Comparison of ENCODE assay signal across 1 cellular context in the genomic region with DNA sequence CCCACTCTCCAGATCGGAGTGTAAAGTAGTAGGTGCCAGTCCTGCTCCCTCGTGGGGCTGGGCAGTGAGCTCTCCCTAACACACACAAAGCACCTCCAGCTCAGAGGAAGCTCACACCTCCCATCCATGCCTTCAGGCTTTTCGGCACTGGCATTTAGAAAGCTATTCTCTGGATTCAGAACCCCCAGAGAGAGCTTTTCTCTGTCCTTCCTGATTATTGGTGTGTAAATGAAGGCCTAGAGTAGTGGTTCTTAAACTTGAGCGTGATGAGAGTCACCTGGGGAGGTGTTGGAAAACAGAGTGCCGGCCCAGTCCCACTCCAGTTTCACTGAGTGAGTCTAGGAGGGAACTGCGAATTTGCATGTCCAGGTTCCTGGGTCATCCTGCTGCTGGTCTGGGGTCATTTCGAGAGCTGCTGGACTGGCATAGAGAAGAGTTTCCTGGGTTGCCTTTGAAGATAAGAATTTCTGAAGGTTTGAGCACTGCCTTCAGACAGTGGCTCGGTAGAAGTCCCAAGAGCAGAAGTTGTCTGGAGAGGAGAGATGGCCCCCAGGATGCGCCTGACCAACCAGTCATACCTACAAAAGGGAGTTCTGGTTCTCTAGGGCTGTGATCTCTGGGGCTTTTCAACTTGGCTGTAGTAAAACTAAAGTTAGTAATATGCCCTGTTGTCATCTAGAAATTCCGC.
TF ChIP-seq lines count a peak whose summit lies in the region.

No MANE protein-coding gene starts in this region.

TF ChIP-seq in GM12878, 131 proteins besides CTCF, POLR2A, EP300 and RAD21:
- TF ChIP-seq CBX5 (IDR thresholded peaks at IDR 0.05; ENCODE audit: low read depth) (no peak), CHD4 (IDR thresholded peaks at IDR 0.05) (no peak), FOXM1 (IDR thresholded peaks at IDR 0.05; ENCODE audit: low read depth, low read length) (no peak), NFXL1 (IDR thresholded peaks at IDR 0.05; ENCODE audit: borderline replicate concordance) (no peak), SUZ12 (IDR thresholded peaks at IDR 0.05; ENCODE audit: unreplicated experiment) (no peak), NR2C2 (IDR thresholded peaks at IDR 0.05; ENCODE audit: borderline replicate concordance, control insufficient read depth, insufficient read length, low read depth) (no peak), WRNIP1 (IDR thresholded peaks at IDR 0.05; ENCODE audit: borderline replicate concordance, low read depth, low read length) (no peak), ZBED1 (IDR thresholded peaks at IDR 0.05; ENCODE audit: borderline replicate concordance) (no peak), RUNX3 (IDR thresholded peaks at IDR 0.05; ENCODE audit: low read length) (no peak), ZNF217 (IDR thresholded peaks at IDR 0.05) (no peak)
- TF ChIP-seq, protein P1, sequence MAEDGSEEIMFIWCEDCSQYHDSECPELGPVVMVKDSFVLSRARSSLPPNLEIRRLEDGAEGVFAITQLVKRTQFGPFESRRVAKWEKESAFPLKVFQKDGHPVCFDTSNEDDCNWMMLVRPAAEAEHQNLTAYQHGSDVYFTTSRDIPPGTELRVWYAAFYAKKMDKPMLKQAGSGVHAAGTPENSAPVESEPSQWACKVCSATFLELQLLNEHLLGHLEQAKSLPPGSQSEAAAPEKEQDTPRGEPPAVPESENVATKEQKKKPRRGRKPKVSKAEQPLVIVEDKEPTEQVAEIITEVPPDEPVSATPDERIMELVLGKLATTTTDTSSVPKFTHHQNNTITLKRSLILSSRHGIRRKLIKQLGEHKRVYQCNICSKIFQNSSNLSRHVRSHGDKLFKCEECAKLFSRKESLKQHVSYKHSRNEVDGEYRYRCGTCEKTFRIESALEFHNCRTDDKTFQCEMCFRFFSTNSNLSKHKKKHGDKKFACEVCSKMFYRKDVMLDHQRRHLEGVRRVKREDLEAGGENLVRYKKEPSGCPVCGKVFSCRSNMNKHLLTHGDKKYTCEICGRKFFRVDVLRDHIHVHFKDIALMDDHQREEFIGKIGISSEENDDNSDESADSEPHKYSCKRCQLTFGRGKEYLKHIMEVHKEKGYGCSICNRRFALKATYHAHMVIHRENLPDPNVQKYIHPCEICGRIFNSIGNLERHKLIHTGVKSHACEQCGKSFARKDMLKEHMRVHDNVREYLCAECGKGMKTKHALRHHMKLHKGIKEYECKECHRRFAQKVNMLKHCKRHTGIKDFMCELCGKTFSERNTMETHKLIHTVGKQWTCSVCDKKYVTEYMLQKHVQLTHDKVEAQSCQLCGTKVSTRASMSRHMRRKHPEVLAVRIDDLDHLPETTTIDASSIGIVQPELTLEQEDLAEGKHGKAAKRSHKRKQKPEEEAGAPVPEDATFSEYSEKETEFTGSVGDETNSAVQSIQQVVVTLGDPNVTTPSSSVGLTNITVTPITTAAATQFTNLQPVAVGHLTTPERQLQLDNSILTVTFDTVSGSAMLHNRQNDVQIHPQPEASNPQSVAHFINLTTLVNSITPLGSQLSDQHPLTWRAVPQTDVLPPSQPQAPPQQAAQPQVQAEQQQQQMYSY (CRISPR knock-in tag; IDR thresholded peaks at IDR 0.05), result no peak
- TF ChIP-seq, protein P2, sequence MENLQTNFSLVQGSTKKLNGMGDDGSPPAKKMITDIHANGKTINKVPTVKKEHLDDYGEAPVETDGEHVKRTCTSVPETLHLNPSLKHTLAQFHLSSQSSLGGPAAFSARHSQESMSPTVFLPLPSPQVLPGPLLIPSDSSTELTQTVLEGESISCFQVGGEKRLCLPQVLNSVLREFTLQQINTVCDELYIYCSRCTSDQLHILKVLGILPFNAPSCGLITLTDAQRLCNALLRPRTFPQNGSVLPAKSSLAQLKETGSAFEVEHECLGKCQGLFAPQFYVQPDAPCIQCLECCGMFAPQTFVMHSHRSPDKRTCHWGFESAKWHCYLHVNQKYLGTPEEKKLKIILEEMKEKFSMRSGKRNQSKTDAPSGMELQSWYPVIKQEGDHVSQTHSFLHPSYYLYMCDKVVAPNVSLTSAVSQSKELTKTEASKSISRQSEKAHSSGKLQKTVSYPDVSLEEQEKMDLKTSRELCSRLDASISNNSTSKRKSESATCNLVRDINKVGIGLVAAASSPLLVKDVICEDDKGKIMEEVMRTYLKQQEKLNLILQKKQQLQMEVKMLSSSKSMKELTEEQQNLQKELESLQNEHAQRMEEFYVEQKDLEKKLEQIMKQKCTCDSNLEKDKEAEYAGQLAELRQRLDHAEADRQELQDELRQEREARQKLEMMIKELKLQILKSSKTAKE (IDR thresholded peaks at IDR 0.05; ENCODE audit: low read depth, poor library complexity, severe bottlenecking), result no peak
- TF ChIP-seq, protein P3, sequence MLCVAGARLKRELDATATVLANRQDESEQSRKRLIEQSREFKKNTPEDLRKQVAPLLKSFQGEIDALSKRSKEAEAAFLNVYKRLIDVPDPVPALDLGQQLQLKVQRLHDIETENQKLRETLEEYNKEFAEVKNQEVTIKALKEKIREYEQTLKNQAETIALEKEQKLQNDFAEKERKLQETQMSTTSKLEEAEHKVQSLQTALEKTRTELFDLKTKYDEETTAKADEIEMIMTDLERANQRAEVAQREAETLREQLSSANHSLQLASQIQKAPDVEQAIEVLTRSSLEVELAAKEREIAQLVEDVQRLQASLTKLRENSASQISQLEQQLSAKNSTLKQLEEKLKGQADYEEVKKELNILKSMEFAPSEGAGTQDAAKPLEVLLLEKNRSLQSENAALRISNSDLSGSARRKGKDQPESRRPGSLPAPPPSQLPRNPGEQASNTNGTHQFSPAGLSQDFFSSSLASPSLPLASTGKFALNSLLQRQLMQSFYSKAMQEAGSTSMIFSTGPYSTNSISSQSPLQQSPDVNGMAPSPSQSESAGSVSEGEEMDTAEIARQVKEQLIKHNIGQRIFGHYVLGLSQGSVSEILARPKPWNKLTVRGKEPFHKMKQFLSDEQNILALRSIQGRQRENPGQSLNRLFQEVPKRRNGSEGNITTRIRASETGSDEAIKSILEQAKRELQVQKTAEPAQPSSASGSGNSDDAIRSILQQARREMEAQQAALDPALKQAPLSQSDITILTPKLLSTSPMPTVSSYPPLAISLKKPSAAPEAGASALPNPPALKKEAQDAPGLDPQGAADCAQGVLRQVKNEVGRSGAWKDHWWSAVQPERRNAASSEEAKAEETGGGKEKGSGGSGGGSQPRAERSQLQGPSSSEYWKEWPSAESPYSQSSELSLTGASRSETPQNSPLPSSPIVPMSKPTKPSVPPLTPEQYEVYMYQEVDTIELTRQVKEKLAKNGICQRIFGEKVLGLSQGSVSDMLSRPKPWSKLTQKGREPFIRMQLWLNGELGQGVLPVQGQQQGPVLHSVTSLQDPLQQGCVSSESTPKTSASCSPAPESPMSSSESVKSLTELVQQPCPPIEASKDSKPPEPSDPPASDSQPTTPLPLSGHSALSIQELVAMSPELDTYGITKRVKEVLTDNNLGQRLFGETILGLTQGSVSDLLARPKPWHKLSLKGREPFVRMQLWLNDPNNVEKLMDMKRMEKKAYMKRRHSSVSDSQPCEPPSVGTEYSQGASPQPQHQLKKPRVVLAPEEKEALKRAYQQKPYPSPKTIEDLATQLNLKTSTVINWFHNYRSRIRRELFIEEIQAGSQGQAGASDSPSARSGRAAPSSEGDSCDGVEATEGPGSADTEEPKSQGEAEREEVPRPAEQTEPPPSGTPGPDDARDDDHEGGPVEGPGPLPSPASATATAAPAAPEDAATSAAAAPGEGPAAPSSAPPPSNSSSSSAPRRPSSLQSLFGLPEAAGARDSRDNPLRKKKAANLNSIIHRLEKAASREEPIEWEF (IDR thresholded peaks at IDR 0.05; ENCODE audit: insufficient replicate concordance, low read depth, low read length), result no peak
